ENCODE assay signal across 26 cellular contexts in genomic region chr12:17348311-17348710, GRCh38.
"Had no signal": no experiment of that assay in that cellular context is flagged by ENCODE, and none has a peak within 500 bp of the region (broad histone marks: within the 10 kb centered on the region; RNA-seq: fewer than 3 reads in every experiment).

No MANE protein-coding gene starts in this region.

- DNase-seq: colonic mucosa; cortex of kidney; effector CD8-positive, alpha-beta T cell; effector memory CD8-positive, alpha-beta T cell; endodermal cell; erythroblast; esophagus squamous epithelium; foreskin fibroblast; foreskin melanocyte; gastrocnemius medialis; glutamatergic neuron; head of caudate nucleus; heart right ventricle; hippocampal formation; left cardiac atrium; left lung; left ventricle myocardium superior; lower lobe of right lung; mesenchymal stem cell; mucosa of descending colon; naive B cell had no signal

- ATAC-seq: effector memory CD8-positive, alpha-beta T cell; esophagus mucosa; gastrocnemius medialis; heart right ventricle; left cardiac atrium; left lung; left ventricle myocardium superior; lower lobe of right lung; mucosa of descending colon had no signal

- H3K4me1 ChIP-seq: colonic mucosa, esophagus squamous epithelium, gastrocnemius medialis, heart right ventricle, left lung, lower lobe of right lung had no signal

- FAIRE-seq: endometrium, islet of Langerhans, keratinocyte had no signal

- H3K9me3 ChIP-seq: colonic mucosa, esophagus squamous epithelium, gastrocnemius medialis, lower lobe of right lung had no signal

- H3K27ac ChIP-seq: colonic mucosa, epithelial cell of prostate, esophagus squamous epithelium, gastrocnemius medialis, heart right ventricle, left lung, lower lobe of right lung had no signal

- H3K27me3 ChIP-seq: colonic mucosa, esophagus squamous epithelium, gastrocnemius medialis, heart right ventricle, left lung had no signal

- H3K36me3 ChIP-seq: colonic mucosa, esophagus squamous epithelium, gastrocnemius medialis, heart right ventricle, left lung, lower lobe of right lung had no signal

- H3K4me3 ChIP-seq: colonic mucosa, esophagus squamous epithelium, gastrocnemius medialis, heart right ventricle, left lung, lower lobe of right lung, mucosa of descending colon had no signal
